ENCODE assay signal across 24 cellular contexts in the genomic region with DNA sequence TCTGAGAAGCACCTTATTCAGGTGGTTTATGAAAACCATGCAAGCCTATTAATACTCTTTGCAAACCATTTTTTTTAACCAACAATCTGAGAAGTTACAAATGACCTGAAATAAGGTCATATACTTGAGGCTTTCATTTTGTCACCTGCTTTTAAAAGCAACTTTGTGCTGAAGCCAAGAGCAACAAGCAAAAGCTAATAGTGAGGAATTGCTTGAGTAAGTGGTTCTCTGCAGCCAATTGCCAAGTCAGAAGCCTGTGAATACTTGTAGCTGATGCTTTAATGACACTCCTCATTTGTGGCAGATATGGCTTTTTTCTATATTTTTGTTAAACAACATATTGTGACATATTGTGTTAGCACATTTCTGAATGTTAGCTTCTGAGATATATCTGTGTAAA.
"Had no signal": no experiment of that assay in that cellular context is flagged by ENCODE, and none has a peak within 500 bp of the region (broad histone marks: within the 10 kb centered on the region; RNA-seq: fewer than 3 reads in every experiment).

No MANE protein-coding gene starts in this region.

- H3K27me3 ChIP-seq: colonic mucosa had no signal

- H3K9me3 ChIP-seq: colonic mucosa had no signal

- H3K4me1 ChIP-seq: colonic mucosa had no signal

- DNase-seq: activated CD4-positive, alpha-beta memory T cell treated with anti-CD3 and anti-CD28 coated beads, Interleukin-2, amount 10 ng/mL, durations not matched to agents 7 days and 5 days; activated CD4-positive, alpha-beta T cell treated with anti-CD3 and anti-CD28 coated beads for 36 hours; activated CD4-positive, alpha-beta T cell treated with anti-CD3 and anti-CD28 coated beads, Interleukin-2, amount 50 U/mL, for 1 hour; activated gamma-delta T cell; activated naive CD4-positive, alpha-beta T cell treated with anti-CD3 and anti-CD28 coated beads for 36 hours; activated T-cell treated with anti-CD3 and anti-CD28 coated beads for 4 hours; activated T-cell treated with anti-CD3 and anti-CD28 coated beads, Interleukin-2, amount 50 U/mL, for 48 hours; amygdala; caudate nucleus; colonic mucosa; IMR-90; Kasumi-1; KBM-7; NCI-H1048; NCI-H1436 treated with DMSO at 0.1 percent for 48 hours; NCI-H1930; NCI-H226; NCI-H526; PC-9; T-helper 1 cell had no signal

- H3K36me3 ChIP-seq: colonic mucosa had no signal

- H3K27ac ChIP-seq: colonic mucosa, PC-9, SK-N-MC, VCaP had no signal

- H3K4me3 ChIP-seq: colonic mucosa, PC-9, SK-N-MC had no signal

- ATAC-seq: activated CD4-positive, alpha-beta T cell treated with anti-CD3 and anti-CD28 coated beads for 36 hours; activated T-helper 17 cell treated with anti-CD3 and anti-CD28 coated beads, Interleukin-2, amount 50 U/mL, for 72 hours; Right ventricle myocardium inferior had no signal
